1 cellular context compared by ENCODE assay signal in the genomic region with DNA sequence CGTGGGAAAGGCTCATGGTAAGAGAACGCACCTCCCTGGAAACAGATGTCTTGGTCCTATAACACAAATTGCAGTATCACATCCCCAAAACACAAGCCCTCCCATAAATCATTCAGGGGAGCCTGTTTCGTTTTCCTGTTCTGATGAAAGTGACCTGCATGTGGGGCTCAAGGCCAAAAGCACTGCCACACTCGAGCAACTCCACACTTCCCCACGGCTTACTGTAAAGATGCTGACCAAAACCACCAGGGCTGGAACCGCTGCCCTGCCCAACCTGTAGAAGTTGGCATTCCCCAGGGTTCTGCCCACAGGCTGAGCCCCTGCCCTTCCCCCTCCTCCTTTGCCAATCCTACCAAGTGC.
TF ChIP-seq lines count a peak whose summit lies in the region.

No MANE protein-coding gene starts in this region.

TF ChIP-seq in GM12878, 131 proteins besides CTCF, POLR2A, EP300 and RAD21 (continued from another document):
- TF ChIP-seq, protein P1, sequence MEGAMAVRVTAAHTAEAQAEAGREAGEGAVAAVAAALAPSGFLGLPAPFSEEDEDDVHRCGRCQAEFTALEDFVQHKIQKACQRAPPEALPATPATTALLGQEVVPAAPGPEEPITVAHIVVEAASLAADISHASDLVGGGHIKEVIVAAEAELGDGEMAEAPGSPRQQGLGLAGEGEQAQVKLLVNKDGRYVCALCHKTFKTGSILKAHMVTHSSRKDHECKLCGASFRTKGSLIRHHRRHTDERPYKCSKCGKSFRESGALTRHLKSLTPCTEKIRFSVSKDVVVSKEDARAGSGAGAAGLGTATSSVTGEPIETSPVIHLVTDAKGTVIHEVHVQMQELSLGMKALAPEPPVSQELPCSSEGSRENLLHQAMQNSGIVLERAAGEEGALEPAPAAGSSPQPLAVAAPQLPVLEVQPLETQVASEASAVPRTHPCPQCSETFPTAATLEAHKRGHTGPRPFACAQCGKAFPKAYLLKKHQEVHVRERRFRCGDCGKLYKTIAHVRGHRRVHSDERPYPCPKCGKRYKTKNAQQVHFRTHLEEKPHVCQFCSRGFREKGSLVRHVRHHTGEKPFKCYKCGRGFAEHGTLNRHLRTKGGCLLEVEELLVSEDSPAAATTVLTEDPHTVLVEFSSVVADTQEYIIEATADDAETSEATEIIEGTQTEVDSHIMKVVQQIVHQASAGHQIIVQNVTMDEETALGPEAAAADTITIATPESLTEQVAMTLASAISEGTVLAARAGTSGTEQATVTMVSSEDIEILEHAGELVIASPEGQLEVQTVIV (IDR thresholded peaks at IDR 0.05; ENCODE audit: borderline replicate concordance, partially characterized antibody), result no peak
- TF ChIP-seq, protein P2, sequence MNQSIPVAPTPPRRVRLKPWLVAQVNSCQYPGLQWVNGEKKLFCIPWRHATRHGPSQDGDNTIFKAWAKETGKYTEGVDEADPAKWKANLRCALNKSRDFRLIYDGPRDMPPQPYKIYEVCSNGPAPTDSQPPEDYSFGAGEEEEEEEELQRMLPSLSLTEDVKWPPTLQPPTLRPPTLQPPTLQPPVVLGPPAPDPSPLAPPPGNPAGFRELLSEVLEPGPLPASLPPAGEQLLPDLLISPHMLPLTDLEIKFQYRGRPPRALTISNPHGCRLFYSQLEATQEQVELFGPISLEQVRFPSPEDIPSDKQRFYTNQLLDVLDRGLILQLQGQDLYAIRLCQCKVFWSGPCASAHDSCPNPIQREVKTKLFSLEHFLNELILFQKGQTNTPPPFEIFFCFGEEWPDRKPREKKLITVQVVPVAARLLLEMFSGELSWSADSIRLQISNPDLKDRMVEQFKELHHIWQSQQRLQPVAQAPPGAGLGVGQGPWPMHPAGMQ (IDR thresholded peaks at IDR 0.05; ENCODE audit: borderline replicate concordance), result no peak
- TF ChIP-seq, protein P3, sequence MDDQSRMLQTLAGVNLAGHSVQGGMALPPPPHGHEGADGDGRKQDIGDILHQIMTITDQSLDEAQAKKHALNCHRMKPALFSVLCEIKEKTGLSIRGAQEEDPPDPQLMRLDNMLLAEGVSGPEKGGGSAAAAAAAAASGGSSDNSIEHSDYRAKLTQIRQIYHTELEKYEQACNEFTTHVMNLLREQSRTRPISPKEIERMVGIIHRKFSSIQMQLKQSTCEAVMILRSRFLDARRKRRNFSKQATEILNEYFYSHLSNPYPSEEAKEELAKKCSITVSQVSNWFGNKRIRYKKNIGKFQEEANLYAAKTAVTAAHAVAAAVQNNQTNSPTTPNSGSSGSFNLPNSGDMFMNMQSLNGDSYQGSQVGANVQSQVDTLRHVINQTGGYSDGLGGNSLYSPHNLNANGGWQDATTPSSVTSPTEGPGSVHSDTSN (IDR thresholded peaks at IDR 0.05; ENCODE audit: insufficient replicate concordance, low read depth, low read length), result no peak
